1 cellular context compared by ENCODE assay signal in genomic region chr1:231106347-231106746, GRCh38.
TF ChIP-seq lines count a peak whose summit lies in the region.

No MANE protein-coding gene starts in this region.

TF ChIP-seq in SK-N-SH treated with all-trans-retinoic acid at 6 μM for 48 hours, 23 proteins besides CTCF, POLR2A, EP300 and RAD21 (continued from another document):
- TF ChIP-seq PATZ1 (CRISPR knock-in tag; IDR thresholded peaks at IDR 0.05; ENCODE audit: borderline replicate concordance) (no peak), ZFP3 (CRISPR knock-in tag; IDR thresholded peaks at IDR 0.05) (peak; percentile 18; the same call in 1 of the 2 replicates), ISL1 (CRISPR knock-in tag; IDR thresholded peaks at IDR 0.05) (peak; percentile 83), CSDC2 (CRISPR knock-in tag; IDR thresholded peaks at IDR 0.05) (0 out of 2 replicates have a peak, but pooled peaks have one; percentile 66), ESRRG (CRISPR knock-in tag; IDR thresholded peaks at IDR 0.05) (no peak), PPARA (CRISPR knock-in tag; IDR thresholded peaks at IDR 0.05; ENCODE audit: borderline replicate concordance) (no peak), RARB (CRISPR knock-in tag; IDR thresholded peaks at IDR 0.05) (no peak)
- TF ChIP-seq, protein P1, sequence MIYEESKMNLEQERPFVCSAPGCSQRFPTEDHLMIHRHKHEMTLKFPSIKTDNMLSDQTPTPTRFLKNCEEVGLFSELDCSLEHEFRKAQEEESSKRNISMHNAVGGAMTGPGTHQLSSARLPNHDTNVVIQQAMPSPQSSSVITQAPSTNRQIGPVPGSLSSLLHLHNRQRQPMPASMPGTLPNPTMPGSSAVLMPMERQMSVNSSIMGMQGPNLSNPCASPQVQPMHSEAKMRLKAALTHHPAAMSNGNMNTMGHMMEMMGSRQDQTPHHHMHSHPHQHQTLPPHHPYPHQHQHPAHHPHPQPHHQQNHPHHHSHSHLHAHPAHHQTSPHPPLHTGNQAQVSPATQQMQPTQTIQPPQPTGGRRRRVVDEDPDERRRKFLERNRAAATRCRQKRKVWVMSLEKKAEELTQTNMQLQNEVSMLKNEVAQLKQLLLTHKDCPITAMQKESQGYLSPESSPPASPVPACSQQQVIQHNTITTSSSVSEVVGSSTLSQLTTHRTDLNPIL (CRISPR knock-in tag; IDR thresholded peaks at IDR 0.05; ENCODE audit: low read depth): peak; percentile 82; the same call in 1 of the 2 replicates
TF ChIP-seq in SK-N-SH treated with all-trans-retinoic acid at 6 μM for 48 hours: peak in this region for 4.
